ENCODE assay signal across 11 cellular contexts in genomic region chr20:36624068-36624813, GRCh38. TPM values are rescaled to one million over a fixed set of nuclear protein-coding genes. Genes with fewer than 3 reads are reported as not detected.
DNase-seq lines count a peak whose midpoint lies in the region; ATAC-seq and TF ChIP-seq lines count a peak whose summit lies in the region.
"Had no signal": no experiment of that assay in that cellular context is flagged by ENCODE, and none has a peak within 500 bp of the region (broad histone marks: within the 10 kb centered on the region; RNA-seq: fewer than 3 reads in every experiment).

No MANE protein-coding gene starts in this region.

- H3K4me3 ChIP-seq in CD8-positive, alpha-beta T cell (ENCODE audit: low read depth, low read length), result no peak overlapping the region
- H3K4me3 ChIP-seq in colonic mucosa, result no peak overlapping the region
- H3K4me3 ChIP-seq in mucosa of descending colon, result no peak overlapping the region

- H3K4me3 Mint-ChIP-seq in CD8-positive, alpha-beta T cell, result no peak overlapping the region

- no peak for TF ChIP-seq CTCF in CD8-positive, alpha-beta T cell (IDR thresholded peaks at IDR 0.05)
- TF ChIP-seq CTCF in colonic mucosa (IDR thresholded peaks at IDR 0.05) (no peak), mucosa of descending colon (IDR thresholded peaks at IDR 0.05) (no peak)

- H3K27me3 Mint-ChIP-seq in CD8-positive, alpha-beta T cell (ENCODE audit: low read depth), result no peaks in the 10 kb centered on the region

- no peak for DNase-seq in CD8-positive, alpha-beta T cell
- DNase-seq in NCI-H2196 (lab: John Stamatoyannopoulos, UW; ENCODE audit: unreplicated experiment) (peak; percentile 80), colonic mucosa (peak; percentile 65), mucosa of descending colon (peak; percentile 50 to 72 (median 63)), NCI-H2107 (lab: John Stamatoyannopoulos, UW) (no peak)
- DNase-seq: activated CD4-positive, CD25-positive, alpha-beta regulatory T cell; DMS79 had no signal

- peaks cover 34% of the 10 kb centered on the region for H3K4me1 ChIP-seq in CD8-positive, alpha-beta T cell (ENCODE audit: insufficient read depth, low read length)
- no peaks in the 10 kb centered on the region for H3K4me1 ChIP-seq in colonic mucosa
- H3K4me1 ChIP-seq in mucosa of descending colon (ENCODE audit: low read depth), result peaks cover 4% of the 10 kb centered on the region
- H3K4me1 ChIP-seq: parathyroid adenoma had no signal

- ATAC-seq in CD8-positive, alpha-beta T cell, result no peak
- ATAC-seq in mucosa of descending colon (peak; percentile 98), GM19463 (IDR thresholded peaks at IDR 0.05; ENCODE audit: unreplicated experiment) (no peak), GM21717 (IDR thresholded peaks at IDR 0.05; ENCODE audit: unreplicated experiment) (no peak), GM18498 (IDR thresholded peaks at IDR 0.05; ENCODE audit: unreplicated experiment) (no peak)

- H3K9me3 ChIP-seq in CD8-positive, alpha-beta T cell (ENCODE audit: low read length), result no peaks in the 10 kb centered on the region
- no peaks in the 10 kb centered on the region for H3K9me3 ChIP-seq in colonic mucosa
- no peaks in the 10 kb centered on the region for H3K9me3 ChIP-seq in mucosa of descending colon

- peaks cover 72% of the 10 kb centered on the region for H3K36me3 Mint-ChIP-seq in CD8-positive, alpha-beta T cell

- H3K9me3 Mint-ChIP-seq in CD8-positive, alpha-beta T cell, result no peaks in the 10 kb centered on the region

- intact Hi-C loops in CD8-positive, alpha-beta T cell (cut with DNase I, micrococcal nuclease), result no loop called here
- intact Hi-C loops in colonic mucosa (cut with DNase I), result no loop called here
- intact Hi-C loops in mucosa of descending colon (cut with DNase I, micrococcal nuclease), result no loop called here

- H3K9ac ChIP-seq in colonic mucosa (ENCODE audit: low read depth in 2 of 2, low read length in 2 of 2), result no peak overlapping the region
- H3K9ac ChIP-seq: parathyroid adenoma had no signal

- no peak overlapping the region for H3K27ac ChIP-seq in CD8-positive, alpha-beta T cell (ENCODE audit: low read depth, low read length)
- peak overlapping the region; percentile 52 for H3K27ac ChIP-seq in colonic mucosa
- H3K27ac ChIP-seq: parathyroid adenoma had no signal

- no peaks in the 10 kb centered on the region for H3K27me3 ChIP-seq in CD8-positive, alpha-beta T cell (ENCODE audit: insufficient read depth, low read length)
- no peaks in the 10 kb centered on the region for H3K27me3 ChIP-seq in colonic mucosa

- peaks cover 20% of the 10 kb centered on the region for H3K36me3 ChIP-seq in CD8-positive, alpha-beta T cell (ENCODE audit: insufficient read depth, low read length)
- H3K36me3 ChIP-seq in colonic mucosa, result no peaks in the 10 kb centered on the region
- H3K36me3 ChIP-seq in mucosa of descending colon (ENCODE audit: low read depth), result no peaks in the 10 kb centered on the region

- H3K27ac Mint-ChIP-seq in CD8-positive, alpha-beta T cell, result peak overlapping the region; percentile 72

- POLR2A ChIA-PET in CD8-positive, alpha-beta T cell (lab: Charles Lee), result interaction anchor here (0.5 to 1.5 kb wide), 4 partner anchors 32 to 1927 kb away, joined by 3 to 5 read pairs (median 3); no protein-coding TSS in a partner anchor

- CTCF ChIA-PET in CD8-positive, alpha-beta T cell (lab: Charles Lee), result interaction anchor here (0.6 to 2.2 kb wide), 8 partner anchors 10 to 131 kb away, joined by 3 to 8 read pairs (median 4); partner anchors contain the start of gene RAB5IF

- H3K4me1 Mint-ChIP-seq in CD8-positive, alpha-beta T cell (ENCODE audit: low read depth), result peaks cover 47% of the 10 kb centered on the region

RNA-seq across cellular contexts. Expression of gene RAB5IF, which starts 18.7 kb away (rescaled TPM):
- 100 to 1,000 TPM; 106 to 108 TPM for total RNA-seq in CD8-positive, alpha-beta T cell
- total RNA-seq in colonic mucosa, result 100 to 1,000 TPM; 143 to 207 TPM
- total RNA-seq in mucosa of descending colon, result 100 to 1,000 TPM in 2 of 3 donors, 10 to 100 TPM in 1; 96.2 to 150 (median 128) TPM

RNA-seq across cellular contexts. Expression of gene SLA2, which starts 21.8 kb away (rescaled TPM):
- 10 to 100 TPM; 58.5 to 60.3 TPM for total RNA-seq in CD8-positive, alpha-beta T cell
- total RNA-seq in colonic mucosa, result under 1 TPM; 0.58 to 0.59 TPM
- 1 to 10 TPM; 1.5 to 1.6 (median 1.6) TPM for total RNA-seq in mucosa of descending colon

RNA-seq across cellular contexts. Expression of gene TGIF2, which starts 50.8 kb away (rescaled TPM):
- 10 to 100 TPM; 50.4 to 51.1 TPM for total RNA-seq in CD8-positive, alpha-beta T cell
- total RNA-seq in colonic mucosa (1 to 10 TPM; 5.6 to 7.3 TPM), mucosa of descending colon (10 to 100 TPM in 1 of 3 donors, 1 to 10 TPM in 2; 4.2 to 13.3 (median 6.5) TPM)

Comparison
In these comparisons a context has a peak if more than half of its experiments do, and no peak if none do; other contexts are left out.
1. DNase-seq: peak in NCI-H2196 (single experiment), colonic mucosa (single experiment) and mucosa of descending colon (3 of 3); none in CD8-positive, alpha-beta T cell (0 of 7) and NCI-H2107 (single experiment).
2. RNA of gene SLA2, which starts 21.8 kb away (total RNA-seq): 58.5 to 60.3 TPM in CD8-positive, alpha-beta T cell; 1.5 to 1.6 TPM in mucosa of descending colon and 0.58 to 0.59 TPM in colonic mucosa; every median in the first group is over 10 times any median in the second.